In the genomic region with DNA sequence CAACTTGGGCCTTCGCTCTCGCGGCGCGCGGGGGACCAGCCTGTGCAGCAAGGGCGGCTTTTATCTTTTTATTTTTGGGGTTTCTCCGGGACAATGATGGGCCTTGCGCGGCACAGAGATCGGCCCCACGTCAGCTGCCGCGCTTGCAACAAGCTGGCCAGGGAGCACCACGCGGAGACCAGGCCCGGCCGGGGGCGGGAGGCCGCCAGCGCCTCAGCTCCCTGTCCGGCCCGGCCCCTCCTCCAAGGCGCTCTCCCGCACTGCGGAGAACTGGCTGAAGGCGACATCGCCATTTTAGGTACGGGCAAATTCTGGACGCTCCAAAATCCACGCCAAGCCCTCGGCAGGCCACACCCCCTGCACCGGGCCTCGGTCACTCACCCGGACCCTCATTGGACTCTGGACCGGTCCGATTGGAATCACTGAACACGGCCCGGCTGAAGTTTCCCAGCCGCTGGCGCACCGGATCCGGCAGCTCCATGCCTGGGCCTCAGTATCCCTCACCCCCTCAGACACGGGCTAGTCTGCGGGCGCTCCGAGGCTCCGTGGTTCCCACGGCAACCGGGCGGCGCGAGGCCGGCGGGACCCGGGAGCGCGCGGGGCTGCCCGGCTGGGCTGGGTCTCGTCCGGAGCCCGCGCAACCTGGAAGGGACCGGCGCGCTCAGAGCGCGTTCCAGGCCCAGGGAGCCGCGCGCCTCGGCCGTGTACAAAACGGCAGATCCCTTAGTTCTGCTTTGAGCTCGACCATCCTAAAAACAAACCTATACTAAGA, we compare ENCODE assay signal across 8 cellular contexts. TPM values are rescaled to one million over a fixed set of nuclear protein-coding genes. Genes with fewer than 3 reads are reported as not detected.
DNase-seq lines count a peak whose midpoint lies in the region; ATAC-seq and TF ChIP-seq lines count a peak whose summit lies in the region.

TMEM17 (minus strand) TSS at position 547 of the 772 bp plus-strand sequence; CDS start at position 481, 66 bp downstream.

- peaks cover 0 to 18% (median 7%) of the 10 kb centered on the region in 12 donors for H3K4me1 ChIP-seq in heart left ventricle

- peak; percentile 78 for ATAC-seq in GM21737 (IDR thresholded peaks at IDR 0.05; ENCODE audit: unreplicated experiment)
- ATAC-seq in heart left ventricle = peak; percentile 98
- ATAC-seq in GM18873 (IDR thresholded peaks at IDR 0.05; ENCODE audit: low FRiP score, unreplicated experiment) = no peak

- no peaks in the 10 kb centered on the region for H3K27me3 ChIP-seq in heart left ventricle

- H3K36me3 Mint-ChIP-seq in IgD-negative memory B cell (no peaks in the 10 kb centered on the region), osteocyte (ENCODE audit: unreplicated experiment) (peaks cover 3% of the 10 kb centered on the region)

- DNase-seq in GF-D8 (lab: John Stamatoyannopoulos, UW) (peak; percentile 73), OCI-M1 (lab: John Stamatoyannopoulos, UW) (peak; percentile 87), amniotic stem cell (lab: John Stamatoyannopoulos, UW) (peak; percentile 61), heart left ventricle (peak; percentile 95 to 96 (median 96)), osteocyte (ENCODE audit: extremely low spot score, unreplicated experiment) (peak; percentile 96)

- peak within 1 kb of the TSS; percentile 74 to 90 (median 86) for H3K4me3 Mint-ChIP-seq in IgD-negative memory B cell
- H3K4me3 Mint-ChIP-seq in osteocyte (ENCODE audit: unreplicated experiment) = peak within 1 kb of the TSS; percentile 88

- peak in 1 of 2 donors; percentile 31 for TF ChIP-seq POLR2A in heart left ventricle (IDR thresholded peaks at IDR 0.05)

- H3K4me1 Mint-ChIP-seq in IgD-negative memory B cell (peaks cover 5 to 7% (median 6%) of the 10 kb centered on the region in 3 donors), osteocyte (ENCODE audit: unreplicated experiment) (peaks cover 12% of the 10 kb centered on the region)

- H3K27ac Mint-ChIP-seq in IgD-negative memory B cell = peak within 1 kb of the TSS in 1 of 3 donors; percentile 31
- H3K27ac Mint-ChIP-seq in osteocyte (ENCODE audit: unreplicated experiment) = peak within 1 kb of the TSS; percentile 96

- intact Hi-C loops in heart left ventricle (cut with DNase I) = loop anchor here in 8 of 10 donors (1.0 to 10.0 kb wide), 7 partner anchors 39 to 201 kb away; partner anchors contain the start of gene EHBP1 (in 8 of the 8)

- TF ChIP-seq CTCF in heart left ventricle (IDR thresholded peaks at IDR 0.05) (peak in 1 of 12 donors; percentile 9), osteocyte (IDR thresholded peaks at IDR 0.05) (no peak)

- H3K27ac ChIP-seq in heart left ventricle = peak within 1 kb of the TSS; percentile 80 to 95 (median 88)

- no peaks in the 10 kb centered on the region for H3K9me3 ChIP-seq in heart left ventricle

- 0 to 1% (median 0%) methylated on average over 27 to 76 of the region's 76 CpGs for WGBS in heart left ventricle, 4 donors

- peaks cover 0 to 6% (median 0%) of the 10 kb centered on the region in 9 donors for H3K36me3 ChIP-seq in heart left ventricle

- H3K4me3 ChIP-seq in heart left ventricle = peak within 1 kb of the TSS; percentile 58 to 84 (median 76)

- H3K27me3 Mint-ChIP-seq in IgD-negative memory B cell = peaks cover 8% of the 10 kb centered on the region
- H3K27me3 Mint-ChIP-seq in osteocyte (ENCODE audit: unreplicated experiment) = no peaks in the 10 kb centered on the region

- H3K9me3 Mint-ChIP-seq in IgD-negative memory B cell = no peaks in the 10 kb centered on the region
- no peaks in the 10 kb centered on the region for H3K9me3 Mint-ChIP-seq in osteocyte (ENCODE audit: unreplicated experiment)

RNA-seq across cellular contexts. Expression of gene TMEM17, which starts in this region (rescaled TPM):
- polyA plus RNA-seq in IgD-negative memory B cell (not detected), heart left ventricle (1 to 10 TPM in 1 of 2 donors, under 1 TPM in 1; 0.80 to 1.1 TPM)
- total RNA-seq in heart left ventricle (1 to 10 TPM; 1.2 to 2.3 (median 1.6) TPM), osteocyte (2.1 and 2.6 TPM in 2 replicates)
